Comparison of ENCODE assay signal across 9 cellular contexts in genomic region chr16:57643166-57643813, GRCh38. TPM values are rescaled to one million over a fixed set of nuclear protein-coding genes. Genes with fewer than 3 reads are reported as not detected.
DNase-seq lines count a peak whose midpoint lies in the region; ATAC-seq, FAIRE-seq and TF ChIP-seq lines count a peak whose summit lies in the region.
"Had no signal": no experiment of that assay in that cellular context is flagged by ENCODE, and none has a peak within 500 bp of the region (broad histone marks: within the 10 kb centered on the region; RNA-seq: fewer than 3 reads in every experiment).

No MANE protein-coding gene starts in this region.

- no peak overlapping the region for H3K4me3 Mint-ChIP-seq in astrocyte (ENCODE audit: unreplicated experiment)

- H3K9ac ChIP-seq in GM23248 (peak overlapping the region; percentile 54), astrocyte (ENCODE audit: low read length) (peak overlapping the region; percentile 4)

- no peaks in the 10 kb centered on the region for H3F3A ChIP-seq in GM23248 (ENCODE audit: insufficient read depth)

- H3K4me3 ChIP-seq in GM23248 (no peak overlapping the region), astrocyte (ENCODE audit: insufficient read depth, low read depth, low read length) (no peak overlapping the region), vagina (no peak overlapping the region)

- H3K27ac ChIP-seq in GM23248 (peak overlapping the region; percentile 65), astrocyte (ENCODE audit: low read depth, low read length) (no peak overlapping the region), substantia nigra (ENCODE audit: low read depth, low read length, poor library complexity, severe bottlenecking) (peak overlapping the region; percentile 59), vagina (no peak overlapping the region)

- no peaks in the 10 kb centered on the region for H3K9me2 ChIP-seq in GM23248 (ENCODE audit: insufficient read depth)

- TF ChIP-seq CTCF in astrocyte (IDR thresholded peaks at IDR 0.05; ENCODE audit: insufficient read depth, low read depth, low read length) = no peak
- no peak for TF ChIP-seq CTCF in vagina (IDR thresholded peaks at IDR 0.05)

- 8 to 12% methylated on average over 7 of the region's 7 CpGs for WGBS in GM23248 (ENCODE audit: low coverage in 1 of 2, low lambda C conversion rate in 2 of 2, missing lambda C conversion rate in 2 of 2), 2 experiments

- peaks cover 14% of the 10 kb centered on the region for H3K4me1 Mint-ChIP-seq in astrocyte (ENCODE audit: low read depth, unreplicated experiment)

- in situ Hi-C loops in GM23248 (cut with MboI) = no loop called here

- H3K27me3 ChIP-seq in GM23248 (replicated peaks; ENCODE audit: insufficient read depth) (no peaks in the 10 kb centered on the region), astrocyte (ENCODE audit: insufficient read depth, low read length) (no peaks in the 10 kb centered on the region), vagina (no peaks in the 10 kb centered on the region)

- no peak for FAIRE-seq in astrocyte (lab: Jason Lieb, UNC)

- no peaks in the 10 kb centered on the region for H4K20me1 ChIP-seq in GM23248 (ENCODE audit: insufficient read depth)
- no peaks in the 10 kb centered on the region for H4K20me1 ChIP-seq in astrocyte (ENCODE audit: insufficient read depth, low read length)

- DNase-seq in GM23248 = peak; percentile 82
- DNase-seq in astrocyte (ENCODE audit: low read depth) = peak; percentile 71
- DNase-seq in hypothalamus (lab: John Stamatoyannopoulos, UW) = peak in 31 of 51 donors; percentile 15 to 79 (median 47)
- peak in 28 of 49 donors; percentile 19 to 77 (median 48) for DNase-seq in substantia nigra (lab: John Stamatoyannopoulos, UW)
- DNase-seq in stimulated activated CD4-positive, alpha-beta T cell treated with anti-CD3 and anti-CD28 coated beads, Interleukin-1b, Interleukin-23, amount 100 ng/mL, for 48 hours = no peak
- no peak for DNase-seq in vagina (ENCODE audit: extremely low spot score in 2 of 2)
- DNase-seq: amniotic stem cell had no signal

- no peaks in the 10 kb centered on the region for H3K9me3 Mint-ChIP-seq in astrocyte (ENCODE audit: unreplicated experiment)

- no peak for ATAC-seq in HG02938 (IDR thresholded peaks at IDR 0.05; ENCODE audit: unreplicated experiment)
- no peak for ATAC-seq in HG02970 (IDR thresholded peaks at IDR 0.05; ENCODE audit: low FRiP score, unreplicated experiment)

- H3K79me2 ChIP-seq in GM23248 (ENCODE audit: insufficient read depth) = no peaks in the 10 kb centered on the region
- no peaks in the 10 kb centered on the region for H3K79me2 ChIP-seq in astrocyte (ENCODE audit: insufficient read depth, low read length)

- H2AFZ ChIP-seq in GM23248 (no peak overlapping the region), astrocyte (ENCODE audit: low read depth, low read length) (no peak overlapping the region)

- H3K4me1 ChIP-seq in GM23248 (ENCODE audit: insufficient read depth) (peaks cover 26% of the 10 kb centered on the region), astrocyte (ENCODE audit: insufficient read depth, low read length) (peaks cover 29% of the 10 kb centered on the region), vagina (peaks cover 50% of the 10 kb centered on the region)

- intact Hi-C loops in vagina (cut with DNase I) = no loop called here

- no peak for TF ChIP-seq POLR2A in vagina (IDR thresholded peaks at IDR 0.05)

- H3K36me3 Mint-ChIP-seq in astrocyte (ENCODE audit: low read depth, unreplicated experiment) = no peaks in the 10 kb centered on the region

- H3K9me3 ChIP-seq in GM23248 (ENCODE audit: low read depth) (no peaks in the 10 kb centered on the region), astrocyte (ENCODE audit: insufficient read depth, low read depth, low read length) (no peaks in the 10 kb centered on the region), vagina (no peaks in the 10 kb centered on the region)

- peak overlapping the region; percentile 34 for H3K27ac Mint-ChIP-seq in astrocyte (ENCODE audit: unreplicated experiment)

- peaks cover 22% of the 10 kb centered on the region for H3K27me3 Mint-ChIP-seq in astrocyte (ENCODE audit: low read depth, unreplicated experiment)

- H3K4me2 ChIP-seq in GM23248 (ENCODE audit: unreplicated experiment) (no peak overlapping the region), astrocyte (ENCODE audit: low read length) (peak overlapping the region; percentile 18)

- H3K36me3 ChIP-seq in GM23248 (ENCODE audit: low read depth) (no peaks in the 10 kb centered on the region), astrocyte (ENCODE audit: insufficient read depth, low read length) (no peaks in the 10 kb centered on the region), vagina (no peaks in the 10 kb centered on the region)

RNA-seq across cellular contexts. Expression of gene ADGRG1, which starts 14.9 kb away (rescaled TPM):
- total RNA-seq in GM23248 (2014; rRNA removed; shearing (Covaris generic)) = 0.54 and 0.89 TPM in 2 replicates
- 0.58 and 1.2 TPM in 2 replicates for polyA plus RNA-seq in GM23248 (2016; fragmentation: Nextera tagmentation; extraction: Ambion mirVana)
- total RNA-seq in astrocyte (13.6 and 13.9 TPM in 2 replicates), vagina (97.7 TPM)

RNA-seq across cellular contexts. Expression of gene ADGRG3, which starts 24.8 kb away (rescaled TPM):
- total RNA-seq in GM23248 (2014; rRNA removed; shearing (Covaris generic)) = not detected in 2 replicates
- not detected in 2 replicates for polyA plus RNA-seq in GM23248 (2016; fragmentation: Nextera tagmentation; extraction: Ambion mirVana)
- total RNA-seq in astrocyte (not detected in 2 replicates), vagina (10.3 TPM)

RNA-seq across cellular contexts. Expression of gene DRC7, which starts 51.3 kb away (rescaled TPM):
- total RNA-seq in GM23248 (2014; rRNA removed; shearing (Covaris generic)) = not detected in 2 replicates
- polyA plus RNA-seq in GM23248 (2016; fragmentation: Nextera tagmentation; extraction: Ambion mirVana) = not detected in 2 replicates
- total RNA-seq in astrocyte = not detected in 2 replicates
- total RNA-seq in vagina = not detected

Comparison
In these comparisons a context has a peak if more than half of its experiments do, and no peak if none do; other contexts are left out.
1. DNase-seq: peak in GM23248 (single experiment), astrocyte (single experiment), hypothalamus (31 of 51) and substantia nigra (28 of 49); none in stimulated activated CD4-positive, alpha-beta T cell treated with anti-CD3 and anti-CD28 coated beads, Interleukin-1b, Interleukin-23, amount 100 ng/mL, for 48 hours (single experiment) and vagina (0 of 2).
2. H3K27ac ChIP-seq: peak in GM23248 (single experiment) and substantia nigra (single experiment); none in astrocyte (single experiment) and vagina (single experiment).
3. RNA of gene ADGRG3, which starts 24.8 kb away (total RNA-seq): 10.3 TPM in vagina (single experiment); not detected in GM23248 and not detected in astrocyte; every median in the first group is over 10 times any median in the second.